ENCODE assay signal across 9 cellular contexts in genomic region chr9:122099271-122099869, GRCh38.
DNase-seq lines count a peak whose midpoint lies in the region; ATAC-seq lines count a peak whose summit lies in the region.
"Had no signal": no experiment of that assay in that cellular context is flagged by ENCODE, and none has a peak within 500 bp of the region (broad histone marks: within the 10 kb centered on the region; RNA-seq: fewer than 3 reads in every experiment).

No MANE protein-coding gene starts in this region.

- peaks cover 19% of the 10 kb centered on the region for H3K27me3 ChIP-seq in NT2/D1 (ENCODE audit: insufficient read depth, insufficient read length)

- DNase-seq in DMS 273 (lab: John Stamatoyannopoulos, UW; ENCODE audit: unreplicated experiment) (peak; percentile 89), DMS 273 treated with DMSO at 0.1 percent for 48 hours (lab: John Stamatoyannopoulos, UW) (no peak), HK-2 (ENCODE audit: unreplicated experiment) (peak; percentile 75), NT2/D1 (ENCODE audit: low read depth, low spot score) (peak; percentile 77), midbrain (lab: John Stamatoyannopoulos, UW) (peak; percentile 86)
- DNase-seq in activated CD8-positive, alpha-beta memory T cell treated with anti-CD3 and anti-CD28 coated beads for 48 hours (ENCODE audit: low read depth in 2 of 3, low spot score in 2 of 3): peak; percentile 45 to 69 (median 58)
- DNase-seq in effector memory CD8-positive, alpha-beta T cell: peak; percentile 72 to 79 (median 74)
- peak; percentile 65 to 72 for DNase-seq in stimulated activated CD8-positive, alpha-beta memory T cell treated with anti-CD3 and anti-CD28 coated beads, Interleukin-2, amount 100 ng/mL, for 48 hours (ENCODE audit: low read depth in 2 of 2)

- H3K4me1 Mint-ChIP-seq in effector memory CD8-positive, alpha-beta T cell (ENCODE audit: low read depth in 2 of 2): peaks cover 10 to 13% of the 10 kb centered on the region in 2 donors

- peaks cover 0 to 15% of the 10 kb centered on the region in 2 donors for H3K27me3 Mint-ChIP-seq in effector memory CD8-positive, alpha-beta T cell

- peak; percentile 81 for ATAC-seq in effector memory CD8-positive, alpha-beta T cell (replicated peaks)

- H3K27ac Mint-ChIP-seq in effector memory CD8-positive, alpha-beta T cell: peak overlapping the region in 1 of 2 donors; percentile 11
- H3K27ac Mint-ChIP-seq: stimulated activated naive CD8-positive, alpha-beta T cell treated with anti-CD3 and anti-CD28 coated beads, Interleukin-15, Interleukin-2, amounts not matched to agents 100 ng/mL and 50 ng/mL, for 24 hours had no signal

- no peaks in the 10 kb centered on the region for H3K36me3 ChIP-seq in NT2/D1 (ENCODE audit: insufficient read depth, insufficient read length, low read length)

- no peaks in the 10 kb centered on the region for H3K9me3 ChIP-seq in NT2/D1 (ENCODE audit: insufficient read depth, low read length)

- peak overlapping the region in 1 of 2 donors; percentile 33 for H3K4me3 Mint-ChIP-seq in effector memory CD8-positive, alpha-beta T cell
- H3K4me3 Mint-ChIP-seq: stimulated activated naive CD8-positive, alpha-beta T cell treated with anti-CD3 and anti-CD28 coated beads, Interleukin-15, Interleukin-2, amounts not matched to agents 100 ng/mL and 50 ng/mL, for 24 hours had no signal

- H3K4me3 ChIP-seq in NT2/D1 (ENCODE audit: insufficient read length, low read depth): no peak overlapping the region

- no peaks in the 10 kb centered on the region for H3K9me3 Mint-ChIP-seq in effector memory CD8-positive, alpha-beta T cell

- H3K4me1 ChIP-seq in NT2/D1 (ENCODE audit: insufficient read depth, insufficient read length): no peaks in the 10 kb centered on the region

- peaks cover 3% of the 10 kb centered on the region for H3K36me3 Mint-ChIP-seq in effector memory CD8-positive, alpha-beta T cell (ENCODE audit: insufficient read depth)

- no peak overlapping the region for H3K9ac ChIP-seq in NT2/D1 (ENCODE audit: insufficient read length, low read depth)
